15 cellular contexts compared by ENCODE assay signal in genomic region chrX:138914751-138915150, GRCh38.
DNase-seq lines count a peak whose midpoint lies in the region; ATAC-seq and TF ChIP-seq lines count a peak whose summit lies in the region.
"Had no signal": no experiment of that assay in that cellular context is flagged by ENCODE, and none has a peak within 500 bp of the region (broad histone marks: within the 10 kb centered on the region; RNA-seq: fewer than 3 reads in every experiment).

No MANE protein-coding gene starts in this region.

- BruUV-seq in A673 (replicated peaks; lab: Mats Ljungman, UMichigan), result no TSS peak

- H3K9ac ChIP-seq in GM23248 (no peak overlapping the region), H9 (ENCODE audit: extremely low read depth, insufficient read length, low read length) (no peak overlapping the region)

- POLR2A ChIA-PET in A673 (lab: Charles Lee; ENCODE audit: low non-redundant PET), result no interaction called here

- H3K56ac ChIP-seq in H9 (ENCODE audit: insufficient read length, low read depth, low read length), result no peak overlapping the region

- CTCF ChIA-PET in A673 (lab: Charles Lee), result no interaction called here

- H3K23ac ChIP-seq in H9 (ENCODE audit: insufficient read length, low read depth, low read length), result no peak overlapping the region

- H3K9me3 Mint-ChIP-seq in H9, result peaks cover 0 to 42% of the 10 kb centered on the region in 2 experiments; a peak in 2 of 5 replicates
- H3K9me3 Mint-ChIP-seq: CD8-positive, alpha-beta T cell had no signal

- no peaks in the 10 kb centered on the region for H3K36me3 ChIP-seq in A673 (ENCODE audit: insufficient read depth, low read length, poor library complexity, severe bottlenecking)
- no peaks in the 10 kb centered on the region for H3K36me3 ChIP-seq in GM23248 (ENCODE audit: low read depth)

- H4K91ac ChIP-seq in H9 (ENCODE audit: insufficient read length, low read depth, low read length), result no peak overlapping the region

- DNase-seq in A673 (ENCODE audit: low spot score) (no peak), GM23248 (peak; percentile 15), fibroblast of peridontal ligament (ENCODE audit: extremely low read depth) (peak; percentile 28), renal cortical epithelial cell (ENCODE audit: low read depth) (peak; percentile 16), H9 (no peak), T-helper 17 cell (no peak)
- DNase-seq: CD8-positive, alpha-beta T cell; COR-L47; DND-41; GDM1 had no signal

- H3K18ac ChIP-seq in H9 (ENCODE audit: insufficient read length, low read depth, low read length), result no peak overlapping the region

- in situ Hi-C loops in GM23248 (cut with MboI), result no loop called here

- H3K14ac ChIP-seq in H9 (ENCODE audit: insufficient read depth, low read length), result no peak overlapping the region

- no peak overlapping the region for H3K4me3 Mint-ChIP-seq in H9
- H3K4me3 Mint-ChIP-seq in T-helper 17 cell, result no peak overlapping the region
- H3K4me3 Mint-ChIP-seq: CD14-positive monocyte; CD8-positive, alpha-beta T cell had no signal

- no peak overlapping the region for H2BK20ac ChIP-seq in H9 (ENCODE audit: low read depth, low read length, poor library complexity, severe bottlenecking)

- no peaks in the 10 kb centered on the region for H3K9me3 ChIP-seq in A673 (ENCODE audit: low read depth, low read length, poor library complexity, severe bottlenecking)
- H3K9me3 ChIP-seq in GM23248 (ENCODE audit: low read depth), result no peaks in the 10 kb centered on the region
- H3K9me3 ChIP-seq in H9 (ENCODE audit: control insufficient read depth, low read depth, low read length), result no peaks in the 10 kb centered on the region
- no peaks in the 10 kb centered on the region for H3K9me3 ChIP-seq in T-helper 17 cell (ENCODE audit: control insufficient read depth, low read length, poor library complexity, severe bottlenecking)

- ATAC-seq in GM18868 (IDR thresholded peaks at IDR 0.05; ENCODE audit: unreplicated experiment) (no peak), HG02642 (IDR thresholded peaks at IDR 0.05; ENCODE audit: poor library complexity, unreplicated experiment) (no peak), T-helper 17 cell (no peak)
- ATAC-seq: CD8-positive, alpha-beta T cell; K562 had no signal

- H2AFZ ChIP-seq in GM23248, result no peak overlapping the region
- H2AFZ ChIP-seq in H9 (ENCODE audit: low read length), result no peak overlapping the region

- H3K9me2 ChIP-seq in GM23248 (ENCODE audit: insufficient read depth), result no peaks in the 10 kb centered on the region

- H4K8ac ChIP-seq in H9 (replicated peaks; ENCODE audit: insufficient read length, low read depth, low read length), result no peak overlapping the region

- H2AK5ac ChIP-seq in H9 (ENCODE audit: insufficient read length, low read length), result no peak overlapping the region

- no peak overlapping the region for H2BK15ac ChIP-seq in H9 (ENCODE audit: low read depth, low read length)

- H3K4me3 ChIP-seq in A673 (ENCODE audit: low read depth, low read length, poor library complexity, severe bottlenecking) (no peak overlapping the region), GM23248 (no peak overlapping the region)
- H3K4me3 ChIP-seq: K562 had no signal

- H3T11ph ChIP-seq in H9 (ENCODE audit: low read length), result no peak overlapping the region

- H3K4me2 ChIP-seq in GM23248 (ENCODE audit: unreplicated experiment) (no peak overlapping the region), H9 (ENCODE audit: insufficient read depth, insufficient read length, low read length) (no peak overlapping the region)

- peaks cover 23% of the 10 kb centered on the region for H3K4me1 ChIP-seq in A673 (ENCODE audit: insufficient read depth, low read length, poor library complexity, severe bottlenecking)
- H3K4me1 ChIP-seq in GM23248 (ENCODE audit: insufficient read depth), result peaks cover 18% of the 10 kb centered on the region
- H3K4me1 ChIP-seq in H9 (ENCODE audit: insufficient read depth, low read length), result no peaks in the 10 kb centered on the region

- H3K27me3 Mint-ChIP-seq in H9 (ENCODE audit: low read depth) (no peaks in the 10 kb centered on the region), T-helper 17 cell (no peaks in the 10 kb centered on the region)

- intact Hi-C loops in A673 (cut with micrococcal nuclease; ENCODE audit: unreplicated experiment), result loop anchor here (5.0 to 10.0 kb wide), 2 partner anchors 160 to 288 kb away; no protein-coding TSS in a partner anchor

- no peak for TF ChIP-seq CTCF in A673 (conservative IDR thresholded peaks at IDR 0.05; ENCODE audit: low read depth, low read length)
- TF ChIP-seq CTCF in H9 (conservative IDR thresholded peaks at IDR 0.05), result no peak

- H3K79me2 ChIP-seq in GM23248 (ENCODE audit: insufficient read depth), result no peaks in the 10 kb centered on the region
- H3K79me2 ChIP-seq in H9 (ENCODE audit: insufficient read depth, low read length), result no peaks in the 10 kb centered on the region

- H3K79me1 ChIP-seq in H9 (ENCODE audit: insufficient read depth, low read depth, low read length, poor library complexity, severe bottlenecking), result no peaks in the 10 kb centered on the region

- H2BK120ac ChIP-seq in H9 (ENCODE audit: low read depth, low read length, poor library complexity, severe bottlenecking), result no peak overlapping the region

- no peak overlapping the region for H2BK12ac ChIP-seq in H9 (ENCODE audit: insufficient read length, low read depth, low read length)

- H3K23me2 ChIP-seq in H9 (ENCODE audit: insufficient read length, low read depth, low read length, poor library complexity, severe bottlenecking), result no peaks in the 10 kb centered on the region

- H3F3A ChIP-seq in GM23248 (ENCODE audit: insufficient read depth), result peaks cover 12% of the 10 kb centered on the region; the same call in 1 of the 2 replicates

- peaks cover 3 to 4% of the 10 kb centered on the region in 2 experiments; a peak in 3 of 4 replicates for H3K4me1 Mint-ChIP-seq in H9
- no peaks in the 10 kb centered on the region for H3K4me1 Mint-ChIP-seq in T-helper 17 cell

- no peak overlapping the region for H4K5ac ChIP-seq in H9 (ENCODE audit: insufficient read length, low read depth, low read length)

- H4K20me1 ChIP-seq in GM23248 (ENCODE audit: insufficient read depth), result no peaks in the 10 kb centered on the region
- no peaks in the 10 kb centered on the region for H4K20me1 ChIP-seq in H9 (ENCODE audit: control insufficient read depth, insufficient read depth, insufficient read length)

- H3K36me3 Mint-ChIP-seq in H9 (ENCODE audit: insufficient read depth in 1 of 3, low read depth in 3 of 3), result no peaks in the 10 kb centered on the region
- H3K36me3 Mint-ChIP-seq in T-helper 17 cell (ENCODE audit: low read depth), result no peaks in the 10 kb centered on the region
- H3K36me3 Mint-ChIP-seq: CD14-positive monocyte; CD8-positive, alpha-beta T cell had no signal

- no peak overlapping the region for H3K4ac ChIP-seq in H9 (ENCODE audit: low read depth, low read length)

- no peak overlapping the region for H3K27ac Mint-ChIP-seq in H9
- no peak overlapping the region for H3K27ac Mint-ChIP-seq in T-helper 17 cell
- H3K27ac Mint-ChIP-seq: CD14-positive monocyte; CD8-positive, alpha-beta T cell had no signal

- H2BK5ac ChIP-seq in H9 (ENCODE audit: insufficient read length, low read length), result no peak overlapping the region

- H3K27ac ChIP-seq in A673 (ENCODE audit: low read depth, low read length, poor library complexity, severe bottlenecking) (peak overlapping the region; percentile 59), GM23248 (no peak overlapping the region), H9 (ENCODE audit: insufficient read length, low read depth, low read length) (no peak overlapping the region)
- H3K27ac ChIP-seq: 22Rv1 had no signal

- H3K27me3 ChIP-seq in A673 (replicated peaks; ENCODE audit: insufficient read depth, low read depth, low read length, poor library complexity) (no peaks in the 10 kb centered on the region), GM23248 (replicated peaks; ENCODE audit: insufficient read depth) (no peaks in the 10 kb centered on the region), H9 (ENCODE audit: insufficient read depth, low read length) (no peaks in the 10 kb centered on the region)

Comparison
In these comparisons a context has a peak if more than half of its experiments do, and no peak if none do; other contexts are left out.
1. DNase-seq: peak in GM23248 (single experiment), fibroblast of peridontal ligament (single experiment) and renal cortical epithelial cell (single experiment); none in A673 (single experiment), H9 (single experiment) and T-helper 17 cell (0 of 3).